ENCODE assay signal across 19 cellular contexts in genomic region chr5:146078566-146078965, GRCh38. TPM values are rescaled to one million over a fixed set of nuclear protein-coding genes. Genes with fewer than 3 reads are reported as not detected.
DNase-seq lines count a peak whose midpoint lies in the region; ATAC-seq, FAIRE-seq and TF ChIP-seq lines count a peak whose summit lies in the region.
"Had no signal": no experiment of that assay in that cellular context is flagged by ENCODE, and none has a peak within 500 bp of the region (broad histone marks: within the 10 kb centered on the region; RNA-seq: fewer than 3 reads in every experiment).

No MANE protein-coding gene starts in this region.

- TF ChIP-seq POLR2A in H1 (IDR thresholded peaks at IDR 0.05; ENCODE audit: control extremely low read depth in 1 of 2, low read depth in 2 of 2, low read length in 2 of 2), result no peak

- no peaks in the 10 kb centered on the region; a peak in 1 of 22 replicates for H3K9me3 ChIP-seq in BLaER1 treated with 17β-estradiol and CSF1 and Interleukin-3, amounts not matched to agents 10 nM and 100 nM (replicated peaks in 1 of 11)
- H3K9me3 ChIP-seq in H9 (ENCODE audit: control insufficient read depth, low read depth, low read length) (no peaks in the 10 kb centered on the region), H1 (ENCODE audit: insufficient read depth in 2 of 2, low read depth in 1 of 2, low read length in 1 of 2) (no peaks in the 10 kb centered on the region), kidney (ENCODE audit: control insufficient read depth in 1 of 2, low read length in 2 of 2) (no peaks in the 10 kb centered on the region)
- H3K9me3 ChIP-seq: BLaER1 had no signal

- no peak overlapping the region for H2AK5ac ChIP-seq in H9 (ENCODE audit: insufficient read length, low read length)
- no peak overlapping the region for H2AK5ac ChIP-seq in H1 (ENCODE audit: low read depth, low read length)

- TF ChIP-seq RAD21 in H1 (IDR thresholded peaks at IDR 0.05 in 1 of 2, conservative IDR thresholded peaks at IDR 0.05 in 1 of 2; ENCODE audit: low read depth in 2 of 2, low read length in 2 of 2), result no peak

- peak overlapping the region in 9 of 11 experiments; percentile 75 to 93 (median 89); a peak in 17 of 22 replicates for H3K27ac ChIP-seq in BLaER1 treated with 17β-estradiol and CSF1 and Interleukin-3, amounts not matched to agents 10 nM and 100 nM
- H3K27ac ChIP-seq in H9 (ENCODE audit: insufficient read length, low read depth, low read length) (no peak overlapping the region), H1 (ENCODE audit: low read depth, low read length) (no peak overlapping the region), kidney (ENCODE audit: low read depth in 2 of 2, low read length in 2 of 2) (no peak overlapping the region)
- H3K27ac ChIP-seq: BLaER1 had no signal

- peaks cover 25 to 79% (median 69%) of the 10 kb centered on the region in 10 experiments for H3K4me1 ChIP-seq in BLaER1 treated with 17β-estradiol and CSF1 and Interleukin-3, amounts not matched to agents 10 nM and 100 nM
- H3K4me1 ChIP-seq in H9 (ENCODE audit: insufficient read depth, low read length) (peaks cover 14% of the 10 kb centered on the region; the same call in 1 of the 2 replicates), H1 (replicated peaks in 1 of 4; ENCODE audit: control insufficient read depth in 3 of 4, insufficient read depth in 4 of 4, low read length in 3 of 4) (peaks cover 3 to 27% (median 18%) of the 10 kb centered on the region in 4 experiments; a peak in 6 of 7 replicates), kidney (ENCODE audit: control insufficient read depth in 1 of 2, insufficient read depth in 1 of 2, low read depth in 1 of 2, low read length in 2 of 2) (no peaks in the 10 kb centered on the region)

- POLR2A ChIA-PET in H1 (lab: Charles Lee; ENCODE audit: partially characterized antibody), result interaction anchor here (1.1 to 1.2 kb wide), 2 partner anchors 8 to 14 kb away, joined by 3 read pairs; no protein-coding TSS in a partner anchor

- H3K9ac ChIP-seq in BLaER1 treated with 17β-estradiol and CSF1 and Interleukin-3, amounts not matched to agents 10 nM and 100 nM, result peak overlapping the region in 1 of 11 experiments; percentile 64; a peak in 1 of 22 replicates
- H3K9ac ChIP-seq in H9 (ENCODE audit: extremely low read depth, insufficient read length, low read length) (no peak overlapping the region), H1 (replicated peaks in 1 of 4; ENCODE audit: extremely low read depth in 1 of 4, low read depth in 3 of 4, low read length in 3 of 4) (no peak overlapping the region), kidney (ENCODE audit: low read length in 2 of 2) (no peak overlapping the region)
- H3K9ac ChIP-seq: BLaER1 had no signal

- peaks cover 56 to 58% of the 10 kb centered on the region in 2 experiments for H3K4me1 Mint-ChIP-seq in H9
- peaks cover 11% of the 10 kb centered on the region for H3K4me1 Mint-ChIP-seq in activated naive CD4-positive, alpha-beta T cell treated with anti-CD3 and anti-CD28 coated beads for 36 hours (ENCODE audit: low read depth)
- H3K4me1 Mint-ChIP-seq in activated CD8-positive, alpha-beta memory T cell treated with anti-CD3 and anti-CD28 coated beads, Interleukin-2, amount 10 ng/mL, durations not matched to agents 7 days and 5 days, result peaks cover 41% of the 10 kb centered on the region

- H2AFZ ChIP-seq in H9 (ENCODE audit: low read length), result no peak overlapping the region
- H2AFZ ChIP-seq in H1 (ENCODE audit: low read length), result no peak overlapping the region

- H3K23me2 ChIP-seq in H9 (ENCODE audit: insufficient read length, low read depth, low read length, poor library complexity, severe bottlenecking) (no peaks in the 10 kb centered on the region), H1 (ENCODE audit: low read depth, low read length) (0 out of 2 replicates have a peak, but pooled peaks cover under 1% of the 10 kb centered on the region)

- H3K9me3 Mint-ChIP-seq in H9, result no peaks in the 10 kb centered on the region; a peak in 2 of 5 replicates
- no peaks in the 10 kb centered on the region for H3K9me3 Mint-ChIP-seq in activated naive CD4-positive, alpha-beta T cell treated with anti-CD3 and anti-CD28 coated beads for 36 hours
- H3K9me3 Mint-ChIP-seq in activated CD8-positive, alpha-beta memory T cell treated with anti-CD3 and anti-CD28 coated beads, Interleukin-2, amount 10 ng/mL, durations not matched to agents 7 days and 5 days (ENCODE audit: low read depth), result no peaks in the 10 kb centered on the region

- no peak for ATAC-seq in activated CD8-positive, alpha-beta memory T cell treated with anti-CD3 and anti-CD28 coated beads, Interleukin-2, amount 10 ng/mL, durations not matched to agents 7 days and 5 days
- ATAC-seq: HepG2 had no signal

- H4K8ac ChIP-seq in H9 (replicated peaks; ENCODE audit: insufficient read length, low read depth, low read length) (no peak overlapping the region), H1 (ENCODE audit: extremely low read depth, insufficient read depth, low read length) (no peak overlapping the region)

- H4K91ac ChIP-seq in H9 (ENCODE audit: insufficient read length, low read depth, low read length), result no peak overlapping the region
- H4K91ac ChIP-seq in H1 (replicated peaks; ENCODE audit: insufficient read length, low read length), result no peak overlapping the region

- peak overlapping the region in 2 of 3 experiments; percentile 36 to 45; a peak in 4 of 7 replicates for H3K27ac Mint-ChIP-seq in H9
- H3K27ac Mint-ChIP-seq in activated naive CD4-positive, alpha-beta T cell treated with anti-CD3 and anti-CD28 coated beads for 36 hours, result no peak overlapping the region
- no peak overlapping the region for H3K27ac Mint-ChIP-seq in activated CD8-positive, alpha-beta memory T cell treated with anti-CD3 and anti-CD28 coated beads, Interleukin-2, amount 10 ng/mL, durations not matched to agents 7 days and 5 days
- H3K27ac Mint-ChIP-seq: CD4-positive, CD25-positive, alpha-beta regulatory T cell had no signal

- H2BK12ac ChIP-seq in H9 (ENCODE audit: insufficient read length, low read depth, low read length), result peak overlapping the region; percentile 25
- H2BK12ac ChIP-seq in H1 (ENCODE audit: low read depth, low read length), result peak overlapping the region; percentile 13; the same call in 1 of the 2 replicates

- H2BK120ac ChIP-seq in H9 (ENCODE audit: low read depth, low read length, poor library complexity, severe bottlenecking), result no peak overlapping the region
- H2BK120ac ChIP-seq in H1 (replicated peaks; ENCODE audit: low read depth, low read length), result peak overlapping the region; percentile 82

- CTCF ChIA-PET in H1 (lab: Charles Lee; ENCODE audit: partially characterized antibody), result interaction anchor here (0.9 kb wide), 1 partner anchor 11 kb away, joined by 3 read pairs; no protein-coding TSS in a partner anchor
- CTCF ChIA-PET in activated naive CD4-positive, alpha-beta T cell treated with anti-CD3 and anti-CD28 coated beads for 36 hours (lab: Charles Lee), result interaction anchor here (0.7 kb wide), 1 partner anchor 12 kb away, joined by 3 read pairs; no protein-coding TSS in a partner anchor
- CTCF ChIA-PET in activated CD8-positive, alpha-beta memory T cell treated with anti-CD3 and anti-CD28 coated beads, Interleukin-2, amount 10 ng/mL, durations not matched to agents 7 days and 5 days (lab: Charles Lee), result no interaction called here

- H3K27me3 Mint-ChIP-seq in H9 (ENCODE audit: low read depth), result peaks cover 7% of the 10 kb centered on the region
- H3K27me3 Mint-ChIP-seq in activated naive CD4-positive, alpha-beta T cell treated with anti-CD3 and anti-CD28 coated beads for 36 hours (ENCODE audit: low read depth), result peaks cover 31% of the 10 kb centered on the region
- H3K27me3 Mint-ChIP-seq in activated CD8-positive, alpha-beta memory T cell treated with anti-CD3 and anti-CD28 coated beads, Interleukin-2, amount 10 ng/mL, durations not matched to agents 7 days and 5 days, result peaks cover 33% of the 10 kb centered on the region

- H3K36me3 Mint-ChIP-seq in H9 (ENCODE audit: insufficient read depth in 1 of 3, low read depth in 3 of 3), result no peaks in the 10 kb centered on the region
- no peaks in the 10 kb centered on the region for H3K36me3 Mint-ChIP-seq in activated naive CD4-positive, alpha-beta T cell treated with anti-CD3 and anti-CD28 coated beads for 36 hours (ENCODE audit: low read depth)
- H3K36me3 Mint-ChIP-seq in activated CD8-positive, alpha-beta memory T cell treated with anti-CD3 and anti-CD28 coated beads, Interleukin-2, amount 10 ng/mL, durations not matched to agents 7 days and 5 days, result no peaks in the 10 kb centered on the region
- H3K36me3 Mint-ChIP-seq: CD4-positive, CD25-positive, alpha-beta regulatory T cell had no signal

- FAIRE-seq in H1 (lab: Jason Lieb, UNC) (peak; percentile 96), kidney (lab: Jason Lieb, UNC) (no peak)
- FAIRE-seq: GM19239, HepG2 had no signal

- no peak overlapping the region for H2BK15ac ChIP-seq in H9 (ENCODE audit: low read depth, low read length)
- H2BK15ac ChIP-seq in H1 (ENCODE audit: low read length), result no peak overlapping the region

- H3K56ac ChIP-seq in H9 (ENCODE audit: insufficient read length, low read depth, low read length) (no peak overlapping the region), H1 (replicated peaks; ENCODE audit: insufficient read length, low read depth, low read length) (no peak overlapping the region)

- TF ChIP-seq CTCF in H9 (conservative IDR thresholded peaks at IDR 0.05) (no peak), H1 (IDR thresholded peaks at IDR 0.05; ENCODE audit: control extremely low read depth in 1 of 3, insufficient read depth in 1 of 3, low read depth in 1 of 3, low read length in 3 of 3) (no peak), kidney (IDR thresholded peaks at IDR 0.05; ENCODE audit: borderline replicate concordance, extremely low read depth, insufficient read depth) (no peak)

- H4K5ac ChIP-seq in H9 (ENCODE audit: insufficient read length, low read depth, low read length) (no peak overlapping the region), H1 (ENCODE audit: insufficient read length, low read depth, low read length) (no peak overlapping the region)

- intact Hi-C loops in activated naive CD4-positive, alpha-beta T cell treated with anti-CD3 and anti-CD28 coated beads for 36 hours (cut with micrococcal nuclease), result no loop called here
- intact Hi-C loops in kidney (cut with DNase I), result no loop called here

- H3K36me3 ChIP-seq in BLaER1 treated with 17β-estradiol and CSF1 and Interleukin-3, amounts not matched to agents 10 nM and 100 nM, result no peaks in the 10 kb centered on the region
- no peaks in the 10 kb centered on the region for H3K36me3 ChIP-seq in H1 (ENCODE audit: control insufficient read depth in 2 of 4, insufficient read depth in 4 of 4, low read length in 3 of 4)
- H3K36me3 ChIP-seq in kidney (ENCODE audit: control insufficient read depth in 1 of 2, insufficient read depth in 2 of 2, low read length in 2 of 2), result no peaks in the 10 kb centered on the region
- H3K36me3 ChIP-seq: BLaER1 had no signal

- no peaks in the 10 kb centered on the region for H3K27me3 ChIP-seq in BLaER1 treated with 17β-estradiol and CSF1 and Interleukin-3, amounts not matched to agents 10 nM and 100 nM
- H3K27me3 ChIP-seq in H9 (ENCODE audit: insufficient read depth, low read length), result no peaks in the 10 kb centered on the region; the same call in 1 of the 2 replicates
- H3K27me3 ChIP-seq in H1 (replicated peaks in 1 of 4; ENCODE audit: control insufficient read depth in 3 of 4, extremely low read depth in 1 of 4, insufficient read depth in 3 of 4, low read length in 3 of 4), result no peaks in the 10 kb centered on the region; a peak in 1 of 7 replicates
- H3K27me3 ChIP-seq: BLaER1 had no signal

- no CpG with 5 or more reads among the region's 2 CpGs for WGBS in H9 (ENCODE audit: extremely low coverage, insufficient read length, low lambda C conversion rate)
- WGBS in H1 (ENCODE audit: extremely low coverage in 1 of 2, insufficient coverage in 1 of 2, insufficient read length in 1 of 2, insufficient replicate concordance in 2 of 2, low coverage in 1 of 2, low lambda C conversion rate in 2 of 2, missing lambda C conversion rate in 1 of 2), 2 experiments, result 19% methylated on average over 2 of the region's 2 CpGs; no CpG with 5 or more reads in 1 of the 2 experiments

- H3K79me1 ChIP-seq in H9 (ENCODE audit: insufficient read depth, low read depth, low read length, poor library complexity, severe bottlenecking) (no peaks in the 10 kb centered on the region), H1 (ENCODE audit: low read depth, low read length) (no peaks in the 10 kb centered on the region)

- no peak overlapping the region for H3K14ac ChIP-seq in H9 (ENCODE audit: insufficient read depth, low read length)
- H3K14ac ChIP-seq in H1 (ENCODE audit: insufficient read length), result no peak overlapping the region

- no peak overlapping the region for H3K18ac ChIP-seq in H9 (ENCODE audit: insufficient read length, low read depth, low read length)
- no peak overlapping the region; the same call in 1 of the 2 replicates for H3K18ac ChIP-seq in H1 (ENCODE audit: extremely low read depth, low read length)

- no peaks in the 10 kb centered on the region for H3K79me2 ChIP-seq in H9 (ENCODE audit: insufficient read depth, low read length)
- H3K79me2 ChIP-seq in H1 (ENCODE audit: control insufficient read depth in 1 of 2, insufficient read depth in 2 of 2, low read length in 2 of 2), result no peaks in the 10 kb centered on the region

- no peak overlapping the region for H3T11ph ChIP-seq in H9 (ENCODE audit: low read length)

- H2BK5ac ChIP-seq in H9 (ENCODE audit: insufficient read length, low read length) (no peak overlapping the region), H1 (ENCODE audit: low read depth, low read length) (no peak overlapping the region)

- no peak overlapping the region for H2BK20ac ChIP-seq in H9 (ENCODE audit: low read depth, low read length, poor library complexity, severe bottlenecking)
- H2BK20ac ChIP-seq in H1 (ENCODE audit: low read length), result peak overlapping the region; percentile 18; the same call in 1 of the 2 replicates

- H3K4me2 ChIP-seq in BLaER1 treated with 17β-estradiol and CSF1 and Interleukin-3, amounts not matched to agents 10 nM and 100 nM, result peak overlapping the region in 8 of 11 experiments; percentile 18 to 87 (median 75); a peak in 16 of 22 replicates
- no peak overlapping the region for H3K4me2 ChIP-seq in H9 (ENCODE audit: insufficient read depth, insufficient read length, low read length)
- peak overlapping the region; percentile 36 to 39; a peak in 3 of 4 replicates for H3K4me2 ChIP-seq in H1 (ENCODE audit: insufficient read depth in 1 of 2, low read depth in 2 of 2, low read length in 2 of 2)
- H3K4me2 ChIP-seq: BLaER1 had no signal

- H3K4ac ChIP-seq in H9 (ENCODE audit: low read depth, low read length), result no peak overlapping the region
- H3K4ac ChIP-seq in H1 (replicated peaks; ENCODE audit: insufficient read length, low read depth, low read length), result no peak overlapping the region

- no peaks in the 10 kb centered on the region for H4K20me1 ChIP-seq in BLaER1 treated with 17β-estradiol and CSF1 and Interleukin-3, amounts not matched to agents 10 nM and 100 nM
- H4K20me1 ChIP-seq in H9 (ENCODE audit: control insufficient read depth, insufficient read depth, insufficient read length) (no peaks in the 10 kb centered on the region), H1 (replicated peaks in 1 of 2; ENCODE audit: control insufficient read depth in 1 of 2, insufficient read depth in 2 of 2, low read length in 2 of 2) (no peaks in the 10 kb centered on the region)
- H4K20me1 ChIP-seq: BLaER1 had no signal

- DNase-seq in H9 (peak; percentile 53), H1 (ENCODE audit: low read depth in 1 of 2, low spot score in 2 of 2) (peak in 1 of 2 experiments; percentile 21), iPS-NIHi7 (ENCODE audit: extremely low spot score) (peak; percentile 63), SKM-1 (lab: John Stamatoyannopoulos, UW; ENCODE audit: unreplicated experiment) (no peak), kidney (no peak)
- no peak for DNase-seq in activated naive CD4-positive, alpha-beta T cell treated with anti-CD3 and anti-CD28 coated beads for 36 hours
- no peak for DNase-seq in activated CD8-positive, alpha-beta memory T cell treated with anti-CD3 and anti-CD28 coated beads, Interleukin-2, amount 10 ng/mL, durations not matched to agents 7 days and 5 days
- DNase-seq: 8988T; AML-193; Calu3; CD4-positive, CD25-positive, alpha-beta regulatory T cell; DMS79 treated with DMSO at 0.1 percent for 48 hours; EL; GF-D8 had no signal

- H3K23ac ChIP-seq in H9 (ENCODE audit: insufficient read length, low read depth, low read length) (no peak overlapping the region), H1 (ENCODE audit: insufficient read length) (no peak overlapping the region)

- H3K4me3 Mint-ChIP-seq in H9, result no peak overlapping the region
- H3K4me3 Mint-ChIP-seq in activated naive CD4-positive, alpha-beta T cell treated with anti-CD3 and anti-CD28 coated beads for 36 hours, result no peak overlapping the region
- H3K4me3 Mint-ChIP-seq in activated CD8-positive, alpha-beta memory T cell treated with anti-CD3 and anti-CD28 coated beads, Interleukin-2, amount 10 ng/mL, durations not matched to agents 7 days and 5 days, result no peak overlapping the region
- H3K4me3 Mint-ChIP-seq: CD4-positive, CD25-positive, alpha-beta regulatory T cell had no signal

- TF ChIP-seq EP300 in H1 (IDR thresholded peaks at IDR 0.05; ENCODE audit: borderline replicate concordance in 1 of 2, low read depth in 2 of 2, low read length in 2 of 2), result no peak

- no peak overlapping the region for H3K4me3 ChIP-seq in BLaER1 treated with 17β-estradiol and CSF1 and Interleukin-3, amounts not matched to agents 10 nM and 100 nM
- H3K4me3 ChIP-seq in H1 (ENCODE audit: extremely low read depth in 1 of 4, insufficient read depth in 2 of 4, low read depth in 3 of 4, low read length in 4 of 4) (no peak overlapping the region; a peak in 1 of 8 replicates), kidney (ENCODE audit: low read length in 2 of 2) (no peak overlapping the region)
- H3K4me3 ChIP-seq: BLaER1 had no signal

RNA-seq across cellular contexts. Expression of gene PLAC8L1, which starts 26.8 kb away (rescaled TPM):
- total RNA-seq in H9 (2021), result 0.52 and 0.64 TPM in 2 replicates
- 0.92 TPM in 1 of 2 replicates, not detected in the other for total RNA-seq in H1 (2021; fragmentation: NEBNext Ultra II Directional; extraction: Animal tissue kit (Norgen Biotek cat#: 25700))
- polyA plus RNA-seq in H1 (2011; rRNA removed), result 0.42 and 0.99 TPM in 2 replicates
- polyA plus RNA-seq in H1 (2011; cell fraction: cytosol; rRNA removed), result 0.74 TPM
- 1.8 TPM for polyA plus RNA-seq in H1 (2011; cell fraction: nucleus; rRNA removed)
- polyA plus RNA-seq in H1 (2012, experiment 1 of 2), result 0.65 to 1.5 TPM (median 1.1 TPM) in 4 replicates
- polyA plus RNA-seq in H1 (2012, experiment 2 of 2), result not detected
- 0.36 TPM for polyA plus RNA-seq in H1 (2013, experiment 1 of 2)
- polyA plus RNA-seq in H1 (2013, experiment 2 of 2), result 0.29 TPM
- polyA minus RNA-seq in H1 (2011; rRNA and poly(A)+ RNA removed), result 0.35 TPM in 1 of 2 replicates, not detected in the other
- polyA minus RNA-seq in H1 (2011; cell fraction: cytosol; rRNA and poly(A)+ RNA removed), result not detected
- polyA minus RNA-seq in H1 (2011; cell fraction: nucleus; rRNA and poly(A)+ RNA removed), result not detected
- under 1 TPM; 0.36 to 0.40 TPM for total RNA-seq in activated naive CD4-positive, alpha-beta T cell treated with anti-CD3 and anti-CD28 coated beads for 36 hours
- not detected for total RNA-seq in kidney
- not detected for polyA plus RNA-seq in kidney (ENCODE audit: insufficient read depth, low read depth, low replicate concordance)
- total RNA-seq in activated CD8-positive, alpha-beta memory T cell treated with anti-CD3 and anti-CD28 coated beads, Interleukin-2, amount 10 ng/mL, durations not matched to agents 7 days and 5 days, result under 1 TPM; 0.50 to 0.87 TPM
- total RNA-seq: H4, HepG2 had no signal
- polyA plus RNA-seq: CD4-positive, CD25-positive, alpha-beta regulatory T cell had no signal

Comparison
In these comparisons a context has a peak if more than half of its experiments do, and no peak if none do; other contexts are left out.
1. H3K27ac ChIP-seq: peak in BLaER1 treated with 17β-estradiol and CSF1 and Interleukin-3, amounts not matched to agents 10 nM and 100 nM (9 of 11); none in H9 (single experiment), H1 (single experiment) and kidney (0 of 2).
2. DNase-seq: peak in H9 (single experiment) and iPS-NIHi7 (single experiment); none in SKM-1 (single experiment), activated naive CD4-positive, alpha-beta T cell treated with anti-CD3 and anti-CD28 coated beads for 36 hours (single experiment), kidney (single experiment) and activated CD8-positive, alpha-beta memory T cell treated with anti-CD3 and anti-CD28 coated beads, Interleukin-2, amount 10 ng/mL, durations not matched to agents 7 days and 5 days (single experiment).
3. H3K27ac Mint-ChIP-seq: peak in H9 (2 of 3); none in activated naive CD4-positive, alpha-beta T cell treated with anti-CD3 and anti-CD28 coated beads for 36 hours (single experiment) and activated CD8-positive, alpha-beta memory T cell treated with anti-CD3 and anti-CD28 coated beads, Interleukin-2, amount 10 ng/mL, durations not matched to agents 7 days and 5 days (single experiment).